ENCODE assay signal across 9 cellular contexts in genomic region chr3:194315965-194316361, GRCh38. TPM values are rescaled to one million over a fixed set of nuclear protein-coding genes. Genes with fewer than 3 reads are reported as not detected.
DNase-seq lines count a peak whose midpoint lies in the region; ATAC-seq and TF ChIP-seq lines count a peak whose summit lies in the region.
"Had no signal": no experiment of that assay in that cellular context is flagged by ENCODE, and none has a peak within 500 bp of the region (broad histone marks: within the 10 kb centered on the region; RNA-seq: fewer than 3 reads in every experiment).

No MANE protein-coding gene starts in this region.

- dilution Hi-C loops in mammary epithelial cell (cut with HindIII; ENCODE audit: low sequenced_read_pairs): loop anchor here (5.0 kb wide), 1 partner anchor 444 kb away; no protein-coding TSS in a partner anchor

- H3K27ac ChIP-seq in mammary epithelial cell (ENCODE audit: insufficient read depth, low read depth, low read length): no peak overlapping the region

- peak; percentile 27 for ATAC-seq in HG03432 (IDR thresholded peaks at IDR 0.05; ENCODE audit: unreplicated experiment)
- ATAC-seq in natural killer cell: peak; percentile 3 to 42 (median 39)

- no peaks in the 10 kb centered on the region for H4K20me1 ChIP-seq in mammary epithelial cell (ENCODE audit: insufficient read depth, low read length)

- 26% methylated on average over 17 of the region's 17 CpGs for WGBS in mammary epithelial cell (ENCODE audit: low coverage, missing lambda C conversion rate)

- peaks cover 20% of the 10 kb centered on the region for H3K4me1 ChIP-seq in mammary epithelial cell (ENCODE audit: insufficient read depth, low read length)

- H3K27me3 Mint-ChIP-seq in activated naive CD8-positive, alpha-beta T cell: peaks cover 13% of the 10 kb centered on the region
- peaks cover 67% of the 10 kb centered on the region for H3K27me3 Mint-ChIP-seq in activated naive CD8-positive, alpha-beta T cell treated with anti-CD3 and anti-CD28 coated beads for 36 hours
- peaks cover 54 to 77% of the 10 kb centered on the region in 2 donors for H3K27me3 Mint-ChIP-seq in natural killer cell (ENCODE audit: low read depth in 2 of 2)

- no peak overlapping the region for H3K9ac ChIP-seq in mammary epithelial cell (ENCODE audit: insufficient read depth, low read length)

- no peak for DNase-seq in activated naive CD8-positive, alpha-beta T cell treated with anti-CD3 and anti-CD28 coated beads for 36 hours
- peak; percentile 58 for DNase-seq in mammary epithelial cell
- DNase-seq in natural killer cell: no peak
- no peak for DNase-seq in HEK293T (ENCODE audit: extremely low spot score)
- DNase-seq in SKM-1 (lab: John Stamatoyannopoulos, UW; ENCODE audit: unreplicated experiment): no peak
- DNase-seq in NCI-H2196 treated with DMSO at 0.1 percent for 48 hours (lab: John Stamatoyannopoulos, UW; ENCODE audit: unreplicated experiment): no peak

- H3K27me3 ChIP-seq in mammary epithelial cell (ENCODE audit: insufficient read depth, low read length): no peaks in the 10 kb centered on the region

- peaks cover 20% of the 10 kb centered on the region for H3K9me3 ChIP-seq in mammary epithelial cell (replicated peaks; ENCODE audit: insufficient read depth, low read length)

- BruUV-seq in mammary epithelial cell (replicated peaks; lab: Mats Ljungman, UMichigan): no TSS peak

- peaks cover 10% of the 10 kb centered on the region for H3K9me3 Mint-ChIP-seq in activated naive CD8-positive, alpha-beta T cell (ENCODE audit: low read depth)
- H3K9me3 Mint-ChIP-seq in activated naive CD8-positive, alpha-beta T cell treated with anti-CD3 and anti-CD28 coated beads for 36 hours: peaks cover 8% of the 10 kb centered on the region
- peaks cover 5 to 7% of the 10 kb centered on the region in 2 donors for H3K9me3 Mint-ChIP-seq in natural killer cell

- TF ChIP-seq CTCF in mammary epithelial cell (conservative IDR thresholded peaks at IDR 0.05 in 1 of 2, IDR thresholded peaks at IDR 0.05 in 1 of 2; ENCODE audit: extremely low read depth in 1 of 2, insufficient read depth in 1 of 2, low read depth in 1 of 2, low read length in 2 of 2) (no peak), natural killer cell (IDR thresholded peaks at IDR 0.05) (peak; percentile 42)

- H3K36me3 ChIP-seq in mammary epithelial cell (ENCODE audit: insufficient read depth, low read length): no peaks in the 10 kb centered on the region

- CTCF ChIA-PET in mammary epithelial cell (lab: Charles Lee; ENCODE audit: low non-redundant PET) (interaction anchor here (0.5 to 1.4 kb wide), 6 partner anchors 175 to 657 kb away, joined by 3 to 22 read pairs (median 5); no protein-coding TSS in a partner anchor), HEK293T (lab: Yijun Ruan, JAX) (interaction anchor here (0.6 to 1.8 kb wide), 16 partner anchors 10 to 607 kb away, joined by 3 to 35 read pairs (median 4); partner anchors contain the start of gene HES1)

- H3K4me1 Mint-ChIP-seq in activated naive CD8-positive, alpha-beta T cell (ENCODE audit: low read depth): peaks cover 6% of the 10 kb centered on the region
- peaks cover 8% of the 10 kb centered on the region for H3K4me1 Mint-ChIP-seq in activated naive CD8-positive, alpha-beta T cell treated with anti-CD3 and anti-CD28 coated beads for 36 hours
- peaks cover 7 to 16% of the 10 kb centered on the region in 2 donors for H3K4me1 Mint-ChIP-seq in natural killer cell

- no peaks in the 10 kb centered on the region for H3K36me3 Mint-ChIP-seq in activated naive CD8-positive, alpha-beta T cell
- no peaks in the 10 kb centered on the region for H3K36me3 Mint-ChIP-seq in activated naive CD8-positive, alpha-beta T cell treated with anti-CD3 and anti-CD28 coated beads for 36 hours
- H3K36me3 Mint-ChIP-seq in natural killer cell: peaks cover 6% of the 10 kb centered on the region

- no peak overlapping the region for H3K27ac Mint-ChIP-seq in activated naive CD8-positive, alpha-beta T cell
- no peak overlapping the region for H3K27ac Mint-ChIP-seq in activated naive CD8-positive, alpha-beta T cell treated with anti-CD3 and anti-CD28 coated beads for 36 hours
- no peak overlapping the region for H3K27ac Mint-ChIP-seq in natural killer cell

- peak overlapping the region; percentile 66 for H3K4me3 Mint-ChIP-seq in activated naive CD8-positive, alpha-beta T cell
- H3K4me3 Mint-ChIP-seq in activated naive CD8-positive, alpha-beta T cell treated with anti-CD3 and anti-CD28 coated beads for 36 hours: no peak overlapping the region
- H3K4me3 Mint-ChIP-seq in natural killer cell: peak overlapping the region; percentile 53

- H3K4me2 ChIP-seq in mammary epithelial cell (ENCODE audit: insufficient read depth, low read depth, low read length): peak overlapping the region; percentile 77

- peak overlapping the region; percentile 80 for H2AFZ ChIP-seq in mammary epithelial cell (ENCODE audit: low read depth, low read length)

- intact Hi-C loops in mammary epithelial cell (cut with micrococcal nuclease) (loop anchor here (1.0 to 10.0 kb wide), 7 partner anchors 148 to 651 kb away; partner anchors contain the start of gene HES1), natural killer cell (cut with micrococcal nuclease) (loop anchor here (1.0 to 2.0 kb wide), 3 partner anchors 188 to 651 kb away; no protein-coding TSS in a partner anchor)

- H3K79me2 ChIP-seq in mammary epithelial cell (ENCODE audit: insufficient read depth, low read length): peaks cover 12% of the 10 kb centered on the region

- POLR2A ChIA-PET in HEK293T (lab: Yijun Ruan, JAX): interaction anchor here (1.0 to 2.5 kb wide), 4 partner anchors 55 to 535 kb away, joined by 3 to 41 read pairs (median 8); partner anchors contain the start of gene HES1

- peak overlapping the region in 2 of 3 experiments; percentile 26 to 51 for H3K4me3 ChIP-seq in mammary epithelial cell (replicated peaks in 1 of 3; ENCODE audit: insufficient read depth in 1 of 3, low read depth in 2 of 3, low read length in 3 of 3)

- in situ Hi-C loops in mammary epithelial cell (cut with MboI; ENCODE audit: low sequenced_read_pairs in 2 of 2): loop anchor here (5.0 to 25.0 kb wide), 5 partner anchors 151 to 654 kb away; partner anchors contain the start of gene HES1 (in 1 of the 2)

TF ChIP-seq in HEK293T, 16 proteins besides CTCF, POLR2A, EP300 and RAD21:
- no peak for TF ChIP-seq NFRKB (IDR thresholded peaks at IDR 0.05)
- no peak for TF ChIP-seq FOXM1 (IDR thresholded peaks at IDR 0.05; ENCODE audit: borderline replicate concordance)
- TF ChIP-seq CTBP1 (IDR thresholded peaks at IDR 0.05; ENCODE audit: borderline replicate concordance): no peak
- no peak for TF ChIP-seq SUZ12 (IDR thresholded peaks at IDR 0.05)
- TF ChIP-seq ARNT (IDR thresholded peaks at IDR 0.05): no peak
- no peak for TF ChIP-seq FOXA1 (IDR thresholded peaks at IDR 0.05)
- TF ChIP-seq SP1 (IDR thresholded peaks at IDR 0.05): no peak
- no peak for TF ChIP-seq LEF1 (IDR thresholded peaks at IDR 0.05; ENCODE audit: borderline replicate concordance)
- TF ChIP-seq BHLHE40 (IDR thresholded peaks at IDR 0.05; ENCODE audit: borderline replicate concordance): no peak
- TF ChIP-seq FOXK2 (IDR thresholded peaks at IDR 0.05): no peak
- TF ChIP-seq HDGF (IDR thresholded peaks at IDR 0.05; ENCODE audit: borderline replicate concordance): no peak
- TF ChIP-seq ELF4 (IDR thresholded peaks at IDR 0.05): no peak
- TF ChIP-seq ZNF384 (IDR thresholded peaks at IDR 0.05): no peak
- TF ChIP-seq TARDBP (IDR thresholded peaks at IDR 0.05): no peak
TF ChIP-seq in HEK293T: peak in this region for 0.

RNA-seq across cellular contexts. Expression of gene CPN2, which starts 35.2 kb away (rescaled TPM):
- not detected for total RNA-seq in activated naive CD8-positive, alpha-beta T cell treated with anti-CD3 and anti-CD28 coated beads for 36 hours
- total RNA-seq in mammary epithelial cell: not detected
- not detected for polyA plus RNA-seq in mammary epithelial cell
- not detected for polyA minus RNA-seq in mammary epithelial cell
- total RNA-seq in natural killer cell: not detected
- total RNA-seq: dermis microvascular lymphatic vessel endothelial cell had no signal

RNA-seq across cellular contexts. Expression of gene LRRC15, which starts 53.6 kb away (rescaled TPM):
- total RNA-seq in activated naive CD8-positive, alpha-beta T cell treated with anti-CD3 and anti-CD28 coated beads for 36 hours: not detected
- under 1 TPM in 1 of 2 donors, not detected in 1; under 0.01 TPM for total RNA-seq in mammary epithelial cell
- not detected for polyA plus RNA-seq in mammary epithelial cell
- polyA minus RNA-seq in mammary epithelial cell: not detected
- total RNA-seq in natural killer cell: not detected
